ENCODE assay signal across 21 cellular contexts in the genomic region with DNA sequence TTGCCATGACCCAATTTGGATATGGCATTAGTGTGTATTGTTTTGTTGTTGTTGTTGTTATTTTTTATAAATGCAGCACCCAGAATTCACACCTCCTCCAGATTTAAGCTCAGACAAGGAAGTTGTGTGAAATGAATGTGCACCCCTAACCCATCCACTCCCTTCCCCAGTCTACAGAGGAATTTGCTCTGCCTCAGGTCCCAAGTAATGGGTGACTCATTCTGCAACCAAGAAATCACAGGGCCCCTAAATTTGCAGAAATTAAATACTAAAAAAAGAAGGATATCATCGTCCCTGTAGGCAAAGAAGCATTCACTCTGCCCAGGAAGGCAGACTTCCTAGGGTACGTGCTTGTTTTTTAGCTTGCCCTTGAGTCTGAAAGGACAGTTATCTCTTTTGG.
"Had no signal": no experiment of that assay in that cellular context is flagged by ENCODE, and none has a peak within 500 bp of the region (broad histone marks: within the 10 kb centered on the region; RNA-seq: fewer than 3 reads in every experiment).

No MANE protein-coding gene starts in this region.

- H3K4me3 Mint-ChIP-seq: activated CD4-positive, alpha-beta memory T cell treated with anti-CD3 and anti-CD28 coated beads for 36 hours; activated CD8-positive, alpha-beta memory T cell treated with anti-CD3 and anti-CD28 coated beads, Interleukin-2, amount 10 ng/mL, durations not matched to agents 7 days and 5 days; activated naive CD4-positive, alpha-beta T cell treated with anti-CD3 and anti-CD28 coated beads, Interleukin-2, amount 10 ng/mL, durations not matched to agents 7 days and 5 days; activated naive CD8-positive, alpha-beta T cell treated with anti-CD3 and anti-CD28 coated beads, Interleukin-2, amount 50 U/mL, for 24 hours; central memory CD8-positive, alpha-beta T cell; T-helper 2 cell treated with Interferon-gamma antibody and Interleukin-4, amounts not matched to agents 5 μg/mL and 100 μg/mL, for 36 hours had no signal

- H3K9me3 ChIP-seq: lower lobe of right lung, tibial nerve had no signal

- H3K4me1 ChIP-seq: lower lobe of right lung, tibial nerve had no signal

- H3K4me1 Mint-ChIP-seq: central memory CD8-positive, alpha-beta T cell had no signal

- DNase-seq: activated CD4-positive, alpha-beta memory T cell treated with anti-CD3 and anti-CD28 coated beads for 36 hours; activated CD8-positive, alpha-beta memory T cell treated with anti-CD3 and anti-CD28 coated beads, Interleukin-2, amount 10 ng/mL, durations not matched to agents 7 days and 5 days; activated naive CD4-positive, alpha-beta T cell treated with anti-CD3 and anti-CD28 coated beads, Interleukin-2, amount 10 ng/mL, durations not matched to agents 7 days and 5 days; activated naive CD8-positive, alpha-beta T cell treated with anti-CD3 and anti-CD28 coated beads, Interleukin-2, amount 50 U/mL, for 24 hours; aorta; erythroblast; hypothalamus; islet precursor cell; lower lobe of right lung; occipital lobe; retina; stimulated activated naive CD4-positive, alpha-beta T cell treated with Interleukin-2 at 50 U/mL for 16 hours; substantia nigra had no signal

- H3K27ac ChIP-seq: coronary artery, lower lobe of right lung, tibial nerve had no signal

- FAIRE-seq: frontal cortex, TTC549, urothelium cell line had no signal

- H3K27ac Mint-ChIP-seq: activated CD4-positive, alpha-beta memory T cell treated with anti-CD3 and anti-CD28 coated beads for 36 hours; activated CD8-positive, alpha-beta memory T cell treated with anti-CD3 and anti-CD28 coated beads, Interleukin-2, amount 10 ng/mL, durations not matched to agents 7 days and 5 days; activated naive CD4-positive, alpha-beta T cell treated with anti-CD3 and anti-CD28 coated beads, Interleukin-2, amount 10 ng/mL, durations not matched to agents 7 days and 5 days; activated naive CD8-positive, alpha-beta T cell treated with anti-CD3 and anti-CD28 coated beads, Interleukin-2, amount 50 U/mL, for 24 hours; activated T-helper 2 cell treated with anti-CD3 and anti-CD28 coated beads, Interferon-gamma antibody, Interleukin-2, Interleukin-4, amounts not matched to agents 10 μg/mL and 5 μg/mL and 100 μg/mL, durations not matched to agents 14 hours and 24 hours and 36 hours; T-helper 2 cell treated with Interferon-gamma antibody and Interleukin-4, amounts not matched to agents 5 μg/mL and 100 μg/mL, for 36 hours had no signal

- H3K4me3 ChIP-seq: coronary artery, lower lobe of right lung, tibial nerve had no signal

- H3K27me3 ChIP-seq: tibial nerve had no signal

- ATAC-seq: activated CD8-positive, alpha-beta memory T cell treated with anti-CD3 and anti-CD28 coated beads, Interleukin-2, amount 10 ng/mL, durations not matched to agents 7 days and 5 days; activated naive CD8-positive, alpha-beta T cell treated with anti-CD3 and anti-CD28 coated beads, Interleukin-2, amount 50 U/mL, for 24 hours; lower lobe of right lung had no signal

- H3K27me3 Mint-ChIP-seq: activated CD4-positive, alpha-beta memory T cell treated with anti-CD3 and anti-CD28 coated beads for 36 hours; activated CD8-positive, alpha-beta memory T cell treated with anti-CD3 and anti-CD28 coated beads, Interleukin-2, amount 10 ng/mL, durations not matched to agents 7 days and 5 days; activated naive CD4-positive, alpha-beta T cell treated with anti-CD3 and anti-CD28 coated beads, Interleukin-2, amount 10 ng/mL, durations not matched to agents 7 days and 5 days; activated naive CD8-positive, alpha-beta T cell treated with anti-CD3 and anti-CD28 coated beads, Interleukin-2, amount 50 U/mL, for 24 hours; central memory CD8-positive, alpha-beta T cell had no signal

- H3K9me3 Mint-ChIP-seq: activated CD4-positive, alpha-beta memory T cell treated with anti-CD3 and anti-CD28 coated beads for 36 hours; activated naive CD4-positive, alpha-beta T cell treated with anti-CD3 and anti-CD28 coated beads, Interleukin-2, amount 10 ng/mL, durations not matched to agents 7 days and 5 days; activated naive CD8-positive, alpha-beta T cell treated with anti-CD3 and anti-CD28 coated beads, Interleukin-2, amount 50 U/mL, for 24 hours; activated T-helper 2 cell treated with anti-CD3 and anti-CD28 coated beads, Interferon-gamma antibody, Interleukin-2, Interleukin-4, amounts not matched to agents 10 μg/mL and 5 μg/mL and 100 μg/mL, durations not matched to agents 14 hours and 24 hours and 36 hours; central memory CD8-positive, alpha-beta T cell; T-helper 2 cell treated with Interferon-gamma antibody and Interleukin-4, amounts not matched to agents 5 μg/mL and 100 μg/mL, for 36 hours had no signal
